In genomic region chr10:73648252-73648651, GRCh38 we compare ENCODE assay signal across 8 cellular contexts. TPM values are rescaled to one million over a fixed set of nuclear protein-coding genes. Genes with fewer than 3 reads are reported as not detected.
DNase-seq lines count a peak whose midpoint lies in the region; ATAC-seq and TF ChIP-seq lines count a peak whose summit lies in the region.

No MANE protein-coding gene starts in this region.

- 8 to 14% methylated on average over 7 to 15 of the region's 16 CpGs for WGBS in GM23248 (ENCODE audit: low coverage in 1 of 2, low lambda C conversion rate in 2 of 2, missing lambda C conversion rate in 2 of 2), 2 experiments
- WGBS in mammary epithelial cell (ENCODE audit: low coverage, missing lambda C conversion rate): 62% methylated on average over 6 of the region's 16 CpGs

- H3K27me3 ChIP-seq in GM23248 (replicated peaks; ENCODE audit: insufficient read depth) (no peaks in the 10 kb centered on the region), mammary epithelial cell (ENCODE audit: insufficient read depth, low read length) (no peaks in the 10 kb centered on the region), skeletal muscle satellite cell (ENCODE audit: control insufficient read depth, insufficient read depth, low read length) (no peaks in the 10 kb centered on the region), SJCRH30 (no peaks in the 10 kb centered on the region)

- BruUV-seq in mammary epithelial cell (replicated peaks; lab: Mats Ljungman, UMichigan): no TSS peak

- H3K9ac ChIP-seq in GM23248 (peak overlapping the region; percentile 89), mammary epithelial cell (ENCODE audit: insufficient read depth, low read length) (no peak overlapping the region), skeletal muscle satellite cell (ENCODE audit: low read depth, low read length) (peak overlapping the region; percentile 76)

- H3K4me3 ChIP-seq in GM23248 (peak overlapping the region; percentile 74), mammary epithelial cell (replicated peaks in 1 of 3; ENCODE audit: insufficient read depth in 1 of 3, low read depth in 2 of 3, low read length in 3 of 3) (peak overlapping the region in 1 of 3 experiments; percentile 41), skeletal muscle satellite cell (ENCODE audit: low read length) (peak overlapping the region; percentile 65), SJCRH30 (no peak overlapping the region)

- no peaks in the 10 kb centered on the region for H3K9me2 ChIP-seq in GM23248 (ENCODE audit: insufficient read depth)

- H3K4me2 ChIP-seq in GM23248 (ENCODE audit: unreplicated experiment) (peak overlapping the region; percentile 92), mammary epithelial cell (ENCODE audit: insufficient read depth, low read depth, low read length) (peak overlapping the region; percentile 83), skeletal muscle satellite cell (ENCODE audit: low read length) (peak overlapping the region; percentile 79)

- H3K36me3 ChIP-seq in GM23248 (ENCODE audit: low read depth) (no peaks in the 10 kb centered on the region), mammary epithelial cell (ENCODE audit: insufficient read depth, low read length) (no peaks in the 10 kb centered on the region), skeletal muscle satellite cell (ENCODE audit: insufficient read depth, low read length) (no peaks in the 10 kb centered on the region), SJCRH30 (no peaks in the 10 kb centered on the region)

- H3K4me1 ChIP-seq in GM23248 (ENCODE audit: insufficient read depth) (peaks cover 41% of the 10 kb centered on the region), mammary epithelial cell (ENCODE audit: insufficient read depth, low read length) (peaks cover 5% of the 10 kb centered on the region), skeletal muscle satellite cell (ENCODE audit: control insufficient read depth, insufficient read depth, low read length) (peaks cover 37% of the 10 kb centered on the region), SJCRH30 (peaks cover 21% of the 10 kb centered on the region)

- H3K79me2 ChIP-seq in GM23248 (ENCODE audit: insufficient read depth): no peaks in the 10 kb centered on the region
- no peaks in the 10 kb centered on the region for H3K79me2 ChIP-seq in mammary epithelial cell (ENCODE audit: insufficient read depth, low read length)

- H4K20me1 ChIP-seq in GM23248 (ENCODE audit: insufficient read depth): no peaks in the 10 kb centered on the region
- no peaks in the 10 kb centered on the region for H4K20me1 ChIP-seq in mammary epithelial cell (ENCODE audit: insufficient read depth, low read length)

- H2AFZ ChIP-seq in GM23248: peak overlapping the region; percentile 98
- peak overlapping the region; percentile 92 for H2AFZ ChIP-seq in mammary epithelial cell (ENCODE audit: low read depth, low read length)

- H3F3A ChIP-seq in GM23248 (ENCODE audit: insufficient read depth): peaks cover 23% of the 10 kb centered on the region

- in situ Hi-C loops in GM23248 (cut with MboI): no loop called here
- in situ Hi-C loops in mammary epithelial cell (cut with MboI; ENCODE audit: low sequenced_read_pairs in 2 of 2): loop anchor here in 1 of 2 donors (10.0 kb wide), 1 partner anchor 383 kb away; no protein-coding TSS in a partner anchor

- DNase-seq in GM23248: peak; percentile 55
- no peak for DNase-seq in mammary epithelial cell
- DNase-seq in iPS-NIHi7 (ENCODE audit: extremely low spot score): peak; percentile 30
- DNase-seq in NCI-H1105 (lab: John Stamatoyannopoulos, UW): no peak
- DNase-seq in SJCRH30: no peak
- DNase-seq in NCI-H82 treated with DMSO at 0.1 percent for 48 hours (lab: John Stamatoyannopoulos, UW; ENCODE audit: unreplicated experiment): no peak

- CTCF ChIA-PET in mammary epithelial cell (lab: Charles Lee; ENCODE audit: low non-redundant PET): no interaction called here

- H3K27ac ChIP-seq in GM23248 (no peak overlapping the region), mammary epithelial cell (ENCODE audit: insufficient read depth, low read depth, low read length) (no peak overlapping the region), SJCRH30 (no peak overlapping the region)

- H3K9me3 ChIP-seq in GM23248 (ENCODE audit: low read depth) (no peaks in the 10 kb centered on the region), mammary epithelial cell (replicated peaks; ENCODE audit: insufficient read depth, low read length) (no peaks in the 10 kb centered on the region), skeletal muscle satellite cell (replicated peaks; ENCODE audit: low read length) (no peaks in the 10 kb centered on the region), SJCRH30 (replicated peaks) (no peaks in the 10 kb centered on the region)

- no peak for TF ChIP-seq CTCF in mammary epithelial cell (conservative IDR thresholded peaks at IDR 0.05 in 1 of 2, IDR thresholded peaks at IDR 0.05 in 1 of 2; ENCODE audit: extremely low read depth in 1 of 2, insufficient read depth in 1 of 2, low read depth in 1 of 2, low read length in 2 of 2)

- ATAC-seq in GM18520 (IDR thresholded peaks at IDR 0.05; ENCODE audit: unreplicated experiment): no peak

- intact Hi-C loops in mammary epithelial cell (cut with micrococcal nuclease): loop anchor here (10.0 kb wide), 1 partner anchor 233 kb away; the partner anchor contains the start of gene ANXA7

- dilution Hi-C loops in mammary epithelial cell (cut with HindIII; ENCODE audit: low sequenced_read_pairs): loop anchor here (5.0 kb wide), 1 partner anchor 76 kb away; no protein-coding TSS in a partner anchor

RNA-seq across cellular contexts. Expression of gene MYOZ1, which starts 7.0 kb away (rescaled TPM):
- total RNA-seq in GM23248 (2014; rRNA removed; shearing (Covaris generic)): 0.32 TPM in 1 of 2 replicates, not detected in the other
- polyA plus RNA-seq in GM23248 (2016; fragmentation: Nextera tagmentation; extraction: Ambion mirVana): 0.39 and 0.44 TPM in 2 replicates
- under 1 TPM in 1 of 2 donors, not detected in 1; 0.50 TPM for total RNA-seq in mammary epithelial cell
- polyA plus RNA-seq in mammary epithelial cell: not detected
- polyA minus RNA-seq in mammary epithelial cell: not detected
- not detected in 2 replicates for total RNA-seq in skeletal muscle satellite cell (2012; rRNA removed)
- total RNA-seq in SJCRH30 (2014; rRNA removed; shearing (Covaris generic)): 0.26 and 0.84 TPM in 2 replicates

RNA-seq across cellular contexts. Expression of gene SYNPO2L, which starts 7.6 kb away (rescaled TPM):
- 0.11 TPM in 1 of 2 replicates, not detected in the other for total RNA-seq in GM23248 (2014; rRNA removed; shearing (Covaris generic))
- polyA plus RNA-seq in GM23248 (2016; fragmentation: Nextera tagmentation; extraction: Ambion mirVana): 0.33 and 0.34 TPM in 2 replicates
- total RNA-seq in mammary epithelial cell: not detected
- not detected for polyA plus RNA-seq in mammary epithelial cell
- not detected for polyA minus RNA-seq in mammary epithelial cell
- total RNA-seq in skeletal muscle satellite cell (2012; rRNA removed): 0.22 TPM in 1 of 2 replicates, not detected in the other
- total RNA-seq in SJCRH30 (2014; rRNA removed; shearing (Covaris generic)): 1.8 and 2.1 TPM in 2 replicates

RNA-seq across cellular contexts. Expression of gene AGAP5, which starts 49.7 kb away (rescaled TPM):
- 2.1 and 3.9 TPM in 2 replicates for total RNA-seq in GM23248 (2014; rRNA removed; shearing (Covaris generic))
- polyA plus RNA-seq in GM23248 (2016; fragmentation: Nextera tagmentation; extraction: Ambion mirVana) (0.75 and 0.80 TPM in 2 replicates), mammary epithelial cell (2.5 TPM)
- total RNA-seq in mammary epithelial cell: 1 to 10 TPM; 3.3 to 8.5 TPM
- not detected for polyA minus RNA-seq in mammary epithelial cell
- total RNA-seq in skeletal muscle satellite cell (2012; rRNA removed): 2.0 and 2.8 TPM in 2 replicates
- total RNA-seq in SJCRH30 (2014; rRNA removed; shearing (Covaris generic)): 2.2 and 2.7 TPM in 2 replicates

RNA-seq across cellular contexts. Expression of gene USP54, which starts 57.1 kb away (rescaled TPM):
- total RNA-seq in GM23248 (2014; rRNA removed; shearing (Covaris generic)): 4.2 and 18.5 TPM in 2 replicates
- polyA plus RNA-seq in GM23248 (2016; fragmentation: Nextera tagmentation; extraction: Ambion mirVana) (4.0 and 6.8 TPM in 2 replicates), mammary epithelial cell (10.0 TPM)
- total RNA-seq in mammary epithelial cell: 10 to 100 TPM; 11.0 to 30.8 TPM
- 20.9 TPM for polyA minus RNA-seq in mammary epithelial cell
- 10.1 and 12.5 TPM in 2 replicates for total RNA-seq in skeletal muscle satellite cell (2012; rRNA removed)
- total RNA-seq in SJCRH30 (2014; rRNA removed; shearing (Covaris generic)): 27.0 and 29.9 TPM in 2 replicates

Comparison
In these comparisons a context has a peak if more than half of its experiments do, and no peak if none do; other contexts are left out.
1. DNase-seq: peak in GM23248 (single experiment) and iPS-NIHi7 (single experiment); none in mammary epithelial cell (single experiment), NCI-H1105 (single experiment), SJCRH30 (0 of 2) and NCI-H82 treated with DMSO at 0.1 percent for 48 hours (single experiment).
2. Peak in every context shown above with its lines, with median percentiles within 50 percentile points of each other: H3K4me2 ChIP-seq.